Comparison of ENCODE assay signal across 19 cellular contexts in genomic region chr21:32215306-32215685, GRCh38.
DNase-seq lines count a peak whose midpoint lies in the region; ATAC-seq and TF ChIP-seq lines count a peak whose summit lies in the region.
"Had no signal": no experiment of that assay in that cellular context is flagged by ENCODE, and none has a peak within 500 bp of the region (broad histone marks: within the 10 kb centered on the region; RNA-seq: fewer than 3 reads in every experiment).

No MANE protein-coding gene starts in this region.

- H3K4me3 ChIP-seq in neural progenitor cell: no peak overlapping the region
- no peak overlapping the region for H3K4me3 ChIP-seq in naive thymus-derived CD4-positive, alpha-beta T cell (ENCODE audit: low read length)
- H3K4me3 ChIP-seq in PC-9: no peak overlapping the region
- H3K4me3 ChIP-seq: BLaER1 had no signal

- peaks cover 5 to 9% of the 10 kb centered on the region in 2 experiments; a peak in 2 of 5 replicates for H3K9me3 Mint-ChIP-seq in H9
- peaks cover 15% of the 10 kb centered on the region for H3K9me3 Mint-ChIP-seq in neural progenitor cell
- H3K9me3 Mint-ChIP-seq in naive thymus-derived CD4-positive, alpha-beta T cell: peaks cover 0 to 22% (median 2%) of the 10 kb centered on the region in 11 donors

- H4K8ac ChIP-seq in H9 (replicated peaks; ENCODE audit: insufficient read length, low read depth, low read length): no peak overlapping the region

- peaks cover 6% of the 10 kb centered on the region for H3F3A ChIP-seq in neural progenitor cell (ENCODE audit: low read depth)
- H3F3A ChIP-seq in PC-9 (ENCODE audit: insufficient read depth, low read depth): no peaks in the 10 kb centered on the region

- H3K27me3 Mint-ChIP-seq in H9 (ENCODE audit: low read depth): no peaks in the 10 kb centered on the region; the same call in 1 of the 2 replicates
- peaks cover 5% of the 10 kb centered on the region for H3K27me3 Mint-ChIP-seq in neural progenitor cell (ENCODE audit: insufficient read depth, low read depth)
- H3K27me3 Mint-ChIP-seq in naive thymus-derived CD4-positive, alpha-beta T cell: peaks cover 2 to 31% (median 15%) of the 10 kb centered on the region in 5 donors

- no peaks in the 10 kb centered on the region for H3K36me3 ChIP-seq in neural progenitor cell
- no peaks in the 10 kb centered on the region for H3K36me3 ChIP-seq in naive thymus-derived CD4-positive, alpha-beta T cell (ENCODE audit: control insufficient read depth in 2 of 3, insufficient read depth in 3 of 3, low read length in 3 of 3)
- no peaks in the 10 kb centered on the region for H3K36me3 ChIP-seq in PC-9 (ENCODE audit: low read depth)
- H3K36me3 ChIP-seq: BLaER1 had no signal

- no peak for TF ChIP-seq CTCF in H9 (conservative IDR thresholded peaks at IDR 0.05)
- no peak for TF ChIP-seq CTCF in foreskin keratinocyte (conservative IDR thresholded peaks at IDR 0.05)
- TF ChIP-seq CTCF in neural progenitor cell (IDR thresholded peaks at IDR 0.05): no peak
- TF ChIP-seq CTCF in PC-9 (conservative IDR thresholded peaks at IDR 0.05): no peak

- H3K9ac ChIP-seq in H9 (ENCODE audit: extremely low read depth, insufficient read length, low read length): no peak overlapping the region
- H3K9ac ChIP-seq in neural progenitor cell: no peak overlapping the region
- H3K9ac ChIP-seq: BLaER1 had no signal

- H3K4me1 ChIP-seq in H9 (ENCODE audit: insufficient read depth, low read length) (no peaks in the 10 kb centered on the region), foreskin keratinocyte (no peaks in the 10 kb centered on the region), neural progenitor cell (peaks cover 11% of the 10 kb centered on the region), PC-9 (replicated peaks; ENCODE audit: insufficient read depth) (no peaks in the 10 kb centered on the region)
- H3K4me1 ChIP-seq in naive thymus-derived CD4-positive, alpha-beta T cell (ENCODE audit: control insufficient read depth in 2 of 2, insufficient read depth in 2 of 2, low read length in 2 of 2): no peaks in the 10 kb centered on the region
- H3K4me1 ChIP-seq: BLaER1, Caco-2 had no signal

- H2BK5ac ChIP-seq in H9 (ENCODE audit: insufficient read length, low read length): no peak overlapping the region

- H3K14ac ChIP-seq in H9 (ENCODE audit: insufficient read depth, low read length): peak overlapping the region; percentile 36; the same call in 1 of the 2 replicates

- intact Hi-C loops in naive thymus-derived CD4-positive, alpha-beta T cell (cut with micrococcal nuclease): no loop called here
- intact Hi-C loops in PC-9 (cut with micrococcal nuclease; ENCODE audit: unreplicated experiment): no loop called here

- no peak overlapping the region for H2BK20ac ChIP-seq in H9 (ENCODE audit: low read depth, low read length, poor library complexity, severe bottlenecking)

- H3K27me3 ChIP-seq in H9 (ENCODE audit: insufficient read depth, low read length) (no peaks in the 10 kb centered on the region), foreskin keratinocyte (no peaks in the 10 kb centered on the region), neural progenitor cell (no peaks in the 10 kb centered on the region), PC-9 (ENCODE audit: insufficient read depth, low read depth) (peaks cover 40% of the 10 kb centered on the region)
- peaks cover 0 to 5% of the 10 kb centered on the region in 2 donors for H3K27me3 ChIP-seq in naive thymus-derived CD4-positive, alpha-beta T cell (ENCODE audit: control insufficient read depth in 2 of 2, insufficient read depth in 2 of 2, low read length in 2 of 2)
- H3K27me3 ChIP-seq: BLaER1 had no signal

- H3K27ac Mint-ChIP-seq in H9 (peak overlapping the region in 2 of 3 experiments; percentile 42 to 46; a peak in 3 of 7 replicates), neural progenitor cell (no peak overlapping the region)
- H3K27ac Mint-ChIP-seq in naive thymus-derived CD4-positive, alpha-beta T cell: no peak overlapping the region
- H3K27ac Mint-ChIP-seq: B cell; CD4-positive, CD25-positive, alpha-beta regulatory T cell; CD8-positive, alpha-beta T cell had no signal

- H3K27ac ChIP-seq in H9 (ENCODE audit: insufficient read length, low read depth, low read length) (no peak overlapping the region), foreskin keratinocyte (no peak overlapping the region), neural progenitor cell (no peak overlapping the region), PC-9 (no peak overlapping the region)
- H3K27ac ChIP-seq in naive thymus-derived CD4-positive, alpha-beta T cell (ENCODE audit: low read depth, low read length): no peak overlapping the region
- H3K27ac ChIP-seq: 22Rv1, BLaER1, C4-2B had no signal

- H3K9me2 ChIP-seq in PC-9 (ENCODE audit: insufficient read depth): no peaks in the 10 kb centered on the region

- H3K4me1 Mint-ChIP-seq in H9: peaks cover 3% of the 10 kb centered on the region in 2 experiments; a peak in 1 of 4 replicates
- peaks cover 6% of the 10 kb centered on the region for H3K4me1 Mint-ChIP-seq in neural progenitor cell
- no peaks in the 10 kb centered on the region for H3K4me1 Mint-ChIP-seq in naive thymus-derived CD4-positive, alpha-beta T cell
- H3K4me1 Mint-ChIP-seq: B cell; CD4-positive, CD25-positive, alpha-beta regulatory T cell had no signal

- no peak overlapping the region for H2BK120ac ChIP-seq in H9 (ENCODE audit: low read depth, low read length, poor library complexity, severe bottlenecking)

- H3K56ac ChIP-seq in H9 (ENCODE audit: insufficient read length, low read depth, low read length): no peak overlapping the region

- no peak overlapping the region for H3K4ac ChIP-seq in H9 (ENCODE audit: low read depth, low read length)

- H3K23ac ChIP-seq in H9 (ENCODE audit: insufficient read length, low read depth, low read length): no peak overlapping the region

- H4K20me1 ChIP-seq in H9 (ENCODE audit: control insufficient read depth, insufficient read depth, insufficient read length): no peaks in the 10 kb centered on the region
- H4K20me1 ChIP-seq in neural progenitor cell (ENCODE audit: low read depth): no peaks in the 10 kb centered on the region
- no peaks in the 10 kb centered on the region for H4K20me1 ChIP-seq in PC-9 (ENCODE audit: insufficient read depth)
- H4K20me1 ChIP-seq: BLaER1 had no signal

- H3K9me3 ChIP-seq in H9 (ENCODE audit: control insufficient read depth, low read depth, low read length) (no peaks in the 10 kb centered on the region), neural progenitor cell (ENCODE audit: low read depth) (no peaks in the 10 kb centered on the region), PC-9 (ENCODE audit: insufficient read depth, low read depth) (no peaks in the 10 kb centered on the region)
- peaks cover 0 to 3% (median 0%) of the 10 kb centered on the region in 3 experiments for H3K9me3 ChIP-seq in naive thymus-derived CD4-positive, alpha-beta T cell (ENCODE audit: control insufficient read depth in 2 of 3, low read length in 3 of 3)

- POLR2A ChIA-PET in naive thymus-derived CD4-positive, alpha-beta T cell (lab: Charles Lee): no interaction called here
- POLR2A ChIA-PET in PC-9 (lab: Charles Lee; ENCODE audit: unreplicated experiment): no interaction called here

- H2AFZ ChIP-seq in H9 (ENCODE audit: low read length) (no peak overlapping the region), neural progenitor cell (replicated peaks) (no peak overlapping the region), PC-9 (no peak overlapping the region)

- no CpG with 5 or more reads among the region's 5 CpGs for WGBS in H9 (ENCODE audit: extremely low coverage, insufficient read length, low lambda C conversion rate)

- BruUV-seq in PC-9 (replicated peaks; lab: Mats Ljungman, UMichigan): no TSS peak

- no peaks in the 10 kb centered on the region for H3K79me1 ChIP-seq in H9 (ENCODE audit: insufficient read depth, low read depth, low read length, poor library complexity, severe bottlenecking)

- H3K79me2 ChIP-seq in H9 (ENCODE audit: insufficient read depth, low read length): no peaks in the 10 kb centered on the region
- no peaks in the 10 kb centered on the region for H3K79me2 ChIP-seq in neural progenitor cell (ENCODE audit: low read depth)
- no peaks in the 10 kb centered on the region for H3K79me2 ChIP-seq in PC-9 (ENCODE audit: low read depth)

- ATAC-seq in foreskin keratinocyte: peak; percentile 27
- no peak for ATAC-seq in naive thymus-derived CD4-positive, alpha-beta T cell
- ATAC-seq: CD8-positive, alpha-beta T cell had no signal

- H2BK15ac ChIP-seq in H9 (ENCODE audit: low read depth, low read length): no peak overlapping the region

- H4K5ac ChIP-seq in H9 (ENCODE audit: insufficient read length, low read depth, low read length): no peak overlapping the region

- no peak overlapping the region for H3K18ac ChIP-seq in H9 (ENCODE audit: insufficient read length, low read depth, low read length)

- H3K4me2 ChIP-seq in H9 (ENCODE audit: insufficient read depth, insufficient read length, low read length) (no peak overlapping the region), neural progenitor cell (peak overlapping the region; percentile 45), PC-9 (no peak overlapping the region)
- H3K4me2 ChIP-seq: BLaER1 had no signal

- CTCF ChIA-PET in naive thymus-derived CD4-positive, alpha-beta T cell (lab: Charles Lee): no interaction called here
- CTCF ChIA-PET in PC-9 (lab: Charles Lee): no interaction called here

- H3K36me3 Mint-ChIP-seq in H9 (ENCODE audit: insufficient read depth in 1 of 3, low read depth in 3 of 3) (no peaks in the 10 kb centered on the region; a peak in 1 of 7 replicates), neural progenitor cell (no peaks in the 10 kb centered on the region)
- peaks cover 0 to 24% (median 0%) of the 10 kb centered on the region in 5 donors for H3K36me3 Mint-ChIP-seq in naive thymus-derived CD4-positive, alpha-beta T cell
- H3K36me3 Mint-ChIP-seq: CD4-positive, CD25-positive, alpha-beta regulatory T cell; CD8-positive, alpha-beta T cell had no signal

- no peak for DNase-seq in H9
- peak; percentile 52 for DNase-seq in SK-N-DZ (ENCODE audit: low spot score)
- no peak for DNase-seq in foreskin keratinocyte
- DNase-seq in neural progenitor cell (ENCODE audit: low spot score): no peak
- DNase-seq in effector CD4-positive, alpha-beta T cell: no peak
- no peak for DNase-seq in NCI-H2081 treated with DMSO at 0.1 percent for 48 hours (lab: John Stamatoyannopoulos, UW)
- DNase-seq in naive thymus-derived CD4-positive, alpha-beta T cell: no peak
- DNase-seq in PC-9: no peak
- DNase-seq: Caco-2; CD4-positive, CD25-positive, alpha-beta regulatory T cell; CD8-positive, alpha-beta T cell; DMS153; DND-41; GOT3; HCEC 1CT had no signal

- no peak overlapping the region for H2AK5ac ChIP-seq in H9 (ENCODE audit: insufficient read length, low read length)

- no peak overlapping the region for H2BK12ac ChIP-seq in H9 (ENCODE audit: insufficient read length, low read depth, low read length)

- H3K4me3 Mint-ChIP-seq in H9 (no peak overlapping the region), neural progenitor cell (no peak overlapping the region)
- no peak overlapping the region for H3K4me3 Mint-ChIP-seq in naive thymus-derived CD4-positive, alpha-beta T cell
- H3K4me3 Mint-ChIP-seq: B cell; CD4-positive, CD25-positive, alpha-beta regulatory T cell; CD8-positive, alpha-beta T cell had no signal

- H4K91ac ChIP-seq in H9 (ENCODE audit: insufficient read length, low read depth, low read length): no peak overlapping the region

- H3K23me2 ChIP-seq in H9 (ENCODE audit: insufficient read length, low read depth, low read length, poor library complexity, severe bottlenecking): no peaks in the 10 kb centered on the region

- no peak overlapping the region for H3T11ph ChIP-seq in H9 (ENCODE audit: low read length)

Comparison
In these comparisons a context has a peak if more than half of its experiments do, and no peak if none do; other contexts are left out.
1. H3K27ac Mint-ChIP-seq: peak in H9 (2 of 3); none in neural progenitor cell (single experiment) and naive thymus-derived CD4-positive, alpha-beta T cell (0 of 9).